Comparison of ENCODE assay signal across 27 cellular contexts in the genomic region with DNA sequence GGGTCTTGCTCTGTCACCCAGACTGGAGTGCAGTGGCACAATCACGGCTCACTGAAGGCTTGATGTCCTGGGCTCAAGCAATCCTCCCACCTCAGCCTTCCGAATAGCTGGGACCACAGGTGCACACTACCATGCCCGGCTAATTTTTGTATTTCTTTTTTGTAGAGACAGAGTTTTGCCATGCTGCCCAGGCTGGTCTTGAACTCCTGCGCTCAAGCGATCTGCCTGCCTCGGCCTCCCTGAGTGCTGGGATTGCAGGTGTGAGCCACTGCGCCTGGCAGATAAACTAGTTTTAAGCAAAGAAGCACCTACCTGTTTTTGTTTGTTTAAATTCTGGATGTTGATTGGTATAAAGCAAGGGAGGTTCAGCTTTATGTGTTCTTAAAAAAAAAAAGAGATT.
"Had no signal": no experiment of that assay in that cellular context is flagged by ENCODE, and none has a peak within 500 bp of the region (broad histone marks: within the 10 kb centered on the region; RNA-seq: fewer than 3 reads in every experiment).

No MANE protein-coding gene starts in this region.

- H3K27ac ChIP-seq: stomach, suprapubic skin, testis, thoracic aorta, thyroid gland, tibial artery, tibial nerve, transverse colon, upper lobe of left lung, upper lobe of right lung, uterus, vagina had no signal

- H3K4me1 ChIP-seq: stomach, suprapubic skin, testis, thyroid gland, tibial artery, tibial nerve, transverse colon, upper lobe of left lung, upper lobe of right lung, uterus, vagina had no signal

- ATAC-seq: stimulated activated effector memory CD8-positive, alpha-beta T cell treated with anti-CD3 and anti-CD28 coated beads, Interleukin-12 subunit alpha, Interleukin-12 subunit beta, amount 100 ng/mL, for 72 hours; stimulated activated memory B cell treated with anti-CD40 and anti-IgM and Interleukin-4, amounts not matched to agents 10 μg/mL and 1 μg/mL and 100 μg/mL, for 72 hours; stimulated activated naive B cell treated with anti-CD40 and anti-IgM and Interleukin-4, amounts not matched to agents 10 μg/mL and 1 μg/mL and 100 μg/mL, for 72 hours; stimulated activated naive CD8-positive, alpha-beta T cell treated with anti-CD3 and anti-CD28 coated beads, Interleukin-15, amount 100 ng/mL, for 72 hours; stimulated activated naive CD8-positive, alpha-beta T cell treated with anti-CD3 and anti-CD28 coated beads, Interleukin-15, Interleukin-2, amounts not matched to agents 100 U/mL and 50 U/mL, for 24 hours; upper lobe of right lung had no signal

- FAIRE-seq: urothelium cell line had no signal

- H3K4me3 ChIP-seq: stomach, suprapubic skin, testis, thoracic aorta, thyroid gland, tibial artery, tibial nerve, transverse colon, upper lobe of left lung, upper lobe of right lung, uterus, vagina had no signal

- H3K36me3 ChIP-seq: stomach, suprapubic skin, thoracic aorta, thyroid gland, tibial artery, tibial nerve, transverse colon, upper lobe of left lung, upper lobe of right lung, uterus, vagina had no signal

- DNase-seq: stimulated activated CD4-positive, alpha-beta T cell treated with anti-CD3 and anti-CD28 coated beads, Interleukin-2, amount 100 ng/mL, for 48 hours; stimulated activated CD4-positive, alpha-beta T cell treated with anti-CD3 and anti-CD28 coated beads, Interleukin-4, amount 100 ng/mL, for 1 hour; stimulated activated CD4-positive, alpha-beta T cell treated with anti-CD3 and anti-CD28 coated beads, Interleukin-4, amount 100 ng/mL, for 24 hours; stimulated activated CD4-positive, alpha-beta T cell treated with anti-CD3 and anti-CD28 coated beads, Interleukin-4, amount 100 ng/mL, for 4 hours; stimulated activated CD8-positive, alpha-beta memory T cell treated with anti-CD3 and anti-CD28 coated beads, Interleukin-4, amount 100 ng/mL, for 48 hours; stimulated activated naive B cell treated with anti-CD40 and anti-IgM and Interleukin-4, amounts not matched to agents 10 μg/mL and 1 μg/mL and 100 μg/mL, for 72 hours; stimulated activated naive CD4-positive, alpha-beta T cell; stimulated activated naive CD4-positive, alpha-beta T cell treated with Interleukin-2 at 50 U/mL for 16 hours; stimulated activated naive CD8-positive, alpha-beta T cell treated with anti-CD3 and anti-CD28 coated beads, Interleukin-15, amount 100 ng/mL, for 72 hours; stimulated activated naive CD8-positive, alpha-beta T cell treated with anti-CD3 and anti-CD28 coated beads, Interleukin-15, Interleukin-2, amounts not matched to agents 100 U/mL and 50 U/mL, for 24 hours; stomach; substantia nigra; testis; thyroid gland; tibial artery; transverse colon; trophoblast cell; upper lobe of right lung; uterus had no signal

- H3K27me3 ChIP-seq: stomach, suprapubic skin, testis, thyroid gland, tibial artery, tibial nerve, transverse colon, upper lobe of left lung, upper lobe of right lung, uterus, vagina had no signal

- H3K9me3 ChIP-seq: stomach, suprapubic skin, testis, thoracic aorta, thyroid gland, tibial artery, tibial nerve, transverse colon, upper lobe of left lung, upper lobe of right lung, uterus, vagina had no signal
